In genomic region chr2:24176326-24176725, GRCh38 we compare ENCODE assay signal across 17 cellular contexts. TPM values are rescaled to one million over a fixed set of nuclear protein-coding genes. Genes with fewer than 3 reads are reported as not detected.
A peak's percentile ranks its signal among the peaks of the same experiment; 100 is the strongest.
DNase-seq lines count a peak whose midpoint lies in the region; ATAC-seq and TF ChIP-seq lines count a peak whose summit lies in the region.
"Had no signal": no experiment of that assay in that cellular context is flagged by ENCODE, and none has a peak within 500 bp of the region (broad histone marks: within the 10 kb centered on the region; RNA-seq: fewer than 3 reads in every experiment).

No MANE protein-coding gene starts in this region.

- DNase-seq in NCI-H82 (lab: John Stamatoyannopoulos, UW), result peak; percentile 55
- DNase-seq in WERI-Rb-1, result peak; percentile 73
- peak; percentile 44 for DNase-seq in myocyte (ENCODE audit: low read depth)
- no peak for DNase-seq in glomerular visceral epithelial cell (ENCODE audit: extremely low spot score)
- no peak for DNase-seq in ACHN
- DNase-seq in NCI-H146 treated with DMSO at 0.1 percent for 48 hours (lab: John Stamatoyannopoulos, UW; ENCODE audit: unreplicated experiment), result no peak
- DNase-seq: AML-193; CD4-positive, alpha-beta T cell; DMS153; DMS79; GDM1 had no signal

- H3K27me3 ChIP-seq in WERI-Rb-1 (ENCODE audit: insufficient read depth, low read depth, severe bottlenecking), result no peaks in the 10 kb centered on the region

- in situ Hi-C loops in ACHN (cut with HindIII; ENCODE audit: low pct_ligation_motif_present, low pct_unique_long_range_greater_than_20kb, low sequenced_read_pairs), result no loop called here

- no peaks in the 10 kb centered on the region for H3K9me3 ChIP-seq in WERI-Rb-1 (ENCODE audit: severe bottlenecking)
- H3K9me3 ChIP-seq: HAP-1 had no signal

- no peak for TF ChIP-seq CTCF in WERI-Rb-1 (IDR thresholded peaks at IDR 0.05; ENCODE audit: low read depth, low read length)

- no peak for ATAC-seq in GM19452 (IDR thresholded peaks at IDR 0.05; ENCODE audit: unreplicated experiment)

- no peak overlapping the region for H3K4me3 ChIP-seq in WERI-Rb-1 (ENCODE audit: low read depth, low read length)
- H3K4me3 ChIP-seq: HAP-1 had no signal

- no peaks in the 10 kb centered on the region for H3K36me3 ChIP-seq in WERI-Rb-1
- H3K36me3 ChIP-seq: HAP-1 had no signal

- H3K27ac ChIP-seq in WERI-Rb-1, result no peak overlapping the region
- H3K27ac ChIP-seq: C4-2B had no signal

RNA-seq across cellular contexts. Expression of gene FAM228A, which starts 1.5 kb away (rescaled TPM):
- total RNA-seq in myocyte, result not detected in 2 replicates
- 0.16 TPM for polyA plus RNA-seq in myocyte (2012)
- total RNA-seq: Daoy, H4, HT-29 had no signal

RNA-seq across cellular contexts. Expression of gene FAM228B, which starts 53.1 kb away (rescaled TPM):
- total RNA-seq in myocyte, result 5.9 and 6.2 TPM in 2 replicates
- 7.6 TPM for polyA plus RNA-seq in myocyte (2012)

RNA-seq across cellular contexts. Expression of gene PFN4, which starts 53.2 kb away (rescaled TPM):
- 1.1 and 2.1 TPM in 2 replicates for total RNA-seq in myocyte
- 1.2 TPM for polyA plus RNA-seq in myocyte (2012)
- total RNA-seq: CD4-positive, alpha-beta T cell; HT-29 had no signal

Comparison
In these comparisons a context has a peak if more than half of its experiments do, and no peak if none do; other contexts are left out.
1. DNase-seq: peak in NCI-H82 (single experiment), WERI-Rb-1 (single experiment) and myocyte (single experiment); none in glomerular visceral epithelial cell (single experiment), ACHN (single experiment) and NCI-H146 treated with DMSO at 0.1 percent for 48 hours (single experiment).